ENCODE assay signal across 15 cellular contexts in the genomic region with DNA sequence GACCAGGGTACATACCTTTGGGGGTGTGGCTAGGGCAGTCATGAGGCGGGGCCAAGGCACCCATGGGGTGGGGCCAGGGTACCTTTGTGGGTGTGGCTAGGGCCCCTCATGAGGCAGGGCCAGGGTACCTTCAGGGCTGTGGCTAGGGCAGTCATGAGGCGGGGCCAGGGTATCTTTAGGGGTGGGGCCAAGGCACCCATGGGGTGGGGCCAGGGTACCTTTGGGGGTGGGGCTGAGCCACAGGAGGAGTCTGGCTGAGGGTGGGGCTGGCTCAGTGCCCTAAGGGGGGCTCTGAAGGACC. TPM values are rescaled to one million over a fixed set of nuclear protein-coding genes. Genes with fewer than 3 reads are reported as not detected.
DNase-seq lines count a peak whose midpoint lies in the region; ATAC-seq lines count a peak whose summit lies in the region.
"Had no signal": no experiment of that assay in that cellular context is flagged by ENCODE, and none has a peak within 500 bp of the region (broad histone marks: within the 10 kb centered on the region; RNA-seq: fewer than 3 reads in every experiment).

No MANE protein-coding gene starts in this region.

- CTCF ChIA-PET in activated naive CD4-positive, alpha-beta T cell treated with anti-CD3 and anti-CD28 coated beads, Interleukin-2, amount 10 ng/mL, durations not matched to agents 7 days and 5 days (lab: Charles Lee), result no interaction called here

- ATAC-seq in activated T-cell treated with anti-CD3 and anti-CD28 coated beads, Interleukin-2, amount 50 U/mL, for 72 hours (replicated peaks in 1 of 2), result peak; percentile 44 to 50
- ATAC-seq in HG03280 (IDR thresholded peaks at IDR 0.05; ENCODE audit: unreplicated experiment), result no peak

- peak; percentile 36 for DNase-seq in activated naive CD4-positive, alpha-beta T cell treated with anti-CD3 and anti-CD28 coated beads, Interleukin-2, amount 10 ng/mL, durations not matched to agents 7 days and 5 days
- DNase-seq in activated naive CD4-positive, alpha-beta T cell treated with anti-CD3 and anti-CD28 coated beads, Interleukin-2, amount 50 U/mL, for 16 hours, result no peak
- DNase-seq in NAMALWA (ENCODE audit: low spot score), result peak; percentile 77
- DNase-seq in activated T-cell treated with anti-CD3 and anti-CD28 coated beads, Interleukin-2, amount 50 U/mL, for 72 hours, result peak in 1 of 2 donors; percentile 26
- peak; percentile 66 for DNase-seq in stimulated activated CD8-positive, alpha-beta memory T cell treated with anti-CD3 and anti-CD28 coated beads, Interleukin-4, amount 100 ng/mL, for 48 hours
- DNase-seq in central memory CD4-positive, alpha-beta T cell, result no peak
- DNase-seq in AG20443 (ENCODE audit: low spot score), result no peak
- DNase-seq: adrenal gland; effector memory CD4-positive, alpha-beta T cell; nephron progenitor cell; SHP77; T-helper 9 cell had no signal

- no peak overlapping the region for H3K27ac Mint-ChIP-seq in activated naive CD4-positive, alpha-beta T cell treated with anti-CD3 and anti-CD28 coated beads, Interleukin-2, amount 10 ng/mL, durations not matched to agents 7 days and 5 days
- H3K27ac Mint-ChIP-seq in activated T-cell treated with anti-CD3 and anti-CD28 coated beads, Interleukin-2, amount 50 U/mL, for 72 hours, result no peak overlapping the region
- H3K27ac Mint-ChIP-seq: nephron progenitor cell had no signal

- H3K4me3 Mint-ChIP-seq in activated naive CD4-positive, alpha-beta T cell treated with anti-CD3 and anti-CD28 coated beads, Interleukin-2, amount 10 ng/mL, durations not matched to agents 7 days and 5 days, result no peak overlapping the region
- H3K4me3 Mint-ChIP-seq in activated T-cell treated with anti-CD3 and anti-CD28 coated beads, Interleukin-2, amount 50 U/mL, for 72 hours, result no peak overlapping the region
- H3K4me3 Mint-ChIP-seq: nephron progenitor cell had no signal

- peaks cover 10% of the 10 kb centered on the region for H3K36me3 Mint-ChIP-seq in activated naive CD4-positive, alpha-beta T cell treated with anti-CD3 and anti-CD28 coated beads, Interleukin-2, amount 10 ng/mL, durations not matched to agents 7 days and 5 days
- peaks cover 0 to 8% of the 10 kb centered on the region in 2 donors for H3K36me3 Mint-ChIP-seq in activated T-cell treated with anti-CD3 and anti-CD28 coated beads, Interleukin-2, amount 50 U/mL, for 72 hours (ENCODE audit: insufficient read depth in 2 of 2)

- H3K27me3 Mint-ChIP-seq in activated naive CD4-positive, alpha-beta T cell treated with anti-CD3 and anti-CD28 coated beads, Interleukin-2, amount 10 ng/mL, durations not matched to agents 7 days and 5 days, result peaks cover 42% of the 10 kb centered on the region
- H3K27me3 Mint-ChIP-seq in activated T-cell treated with anti-CD3 and anti-CD28 coated beads, Interleukin-2, amount 50 U/mL, for 72 hours (ENCODE audit: low read depth), result no peaks in the 10 kb centered on the region

- H3K4me1 Mint-ChIP-seq in activated naive CD4-positive, alpha-beta T cell treated with anti-CD3 and anti-CD28 coated beads, Interleukin-2, amount 10 ng/mL, durations not matched to agents 7 days and 5 days, result no peaks in the 10 kb centered on the region
- H3K4me1 Mint-ChIP-seq in activated T-cell treated with anti-CD3 and anti-CD28 coated beads, Interleukin-2, amount 50 U/mL, for 72 hours (ENCODE audit: low read depth), result no peaks in the 10 kb centered on the region
- H3K4me1 Mint-ChIP-seq: nephron progenitor cell had no signal

- H3K9me3 Mint-ChIP-seq in activated naive CD4-positive, alpha-beta T cell treated with anti-CD3 and anti-CD28 coated beads, Interleukin-2, amount 10 ng/mL, durations not matched to agents 7 days and 5 days, result no peaks in the 10 kb centered on the region
- no peaks in the 10 kb centered on the region for H3K9me3 Mint-ChIP-seq in activated T-cell treated with anti-CD3 and anti-CD28 coated beads, Interleukin-2, amount 50 U/mL, for 72 hours
- H3K9me3 Mint-ChIP-seq: nephron progenitor cell had no signal

RNA-seq across cellular contexts. Expression of a gene that starts 3.5 kb away (rescaled TPM):
- not detected for total RNA-seq in activated T-cell treated with anti-CD3 and anti-CD28 coated beads, Interleukin-2, amount 50 U/mL, for 72 hours
- total RNA-seq: adrenal gland, H1, lung had no signal

RNA-seq across cellular contexts. Expression of a gene that starts 8.7 kb away (rescaled TPM):
- total RNA-seq in activated T-cell treated with anti-CD3 and anti-CD28 coated beads, Interleukin-2, amount 50 U/mL, for 72 hours, result 10 to 100 TPM; 74.5 to 97.8 TPM

RNA-seq across cellular contexts. Expression of a gene that starts 8.9 kb away (rescaled TPM):
- total RNA-seq in activated T-cell treated with anti-CD3 and anti-CD28 coated beads, Interleukin-2, amount 50 U/mL, for 72 hours, result 10 to 100 TPM; 14.0 to 22.7 TPM

RNA-seq across cellular contexts. Expression of a gene that starts 36.5 kb away (rescaled TPM):
- total RNA-seq in activated T-cell treated with anti-CD3 and anti-CD28 coated beads, Interleukin-2, amount 50 U/mL, for 72 hours, result not detected

RNA-seq across cellular contexts. Expression of a gene that starts 56.3 kb away (rescaled TPM):
- total RNA-seq in activated T-cell treated with anti-CD3 and anti-CD28 coated beads, Interleukin-2, amount 50 U/mL, for 72 hours, result 10 to 100 TPM; 38.0 to 40.6 TPM

Comparison
In these comparisons a context has a peak if more than half of its experiments do, and no peak if none do; other contexts are left out.
1. DNase-seq: peak in activated naive CD4-positive, alpha-beta T cell treated with anti-CD3 and anti-CD28 coated beads, Interleukin-2, amount 10 ng/mL, durations not matched to agents 7 days and 5 days (single experiment), NAMALWA (single experiment) and stimulated activated CD8-positive, alpha-beta memory T cell treated with anti-CD3 and anti-CD28 coated beads, Interleukin-4, amount 100 ng/mL, for 48 hours (single experiment); none in activated naive CD4-positive, alpha-beta T cell treated with anti-CD3 and anti-CD28 coated beads, Interleukin-2, amount 50 U/mL, for 16 hours (single experiment), central memory CD4-positive, alpha-beta T cell (single experiment) and AG20443 (single experiment).